9 cellular contexts compared by ENCODE assay signal in the genomic region with DNA sequence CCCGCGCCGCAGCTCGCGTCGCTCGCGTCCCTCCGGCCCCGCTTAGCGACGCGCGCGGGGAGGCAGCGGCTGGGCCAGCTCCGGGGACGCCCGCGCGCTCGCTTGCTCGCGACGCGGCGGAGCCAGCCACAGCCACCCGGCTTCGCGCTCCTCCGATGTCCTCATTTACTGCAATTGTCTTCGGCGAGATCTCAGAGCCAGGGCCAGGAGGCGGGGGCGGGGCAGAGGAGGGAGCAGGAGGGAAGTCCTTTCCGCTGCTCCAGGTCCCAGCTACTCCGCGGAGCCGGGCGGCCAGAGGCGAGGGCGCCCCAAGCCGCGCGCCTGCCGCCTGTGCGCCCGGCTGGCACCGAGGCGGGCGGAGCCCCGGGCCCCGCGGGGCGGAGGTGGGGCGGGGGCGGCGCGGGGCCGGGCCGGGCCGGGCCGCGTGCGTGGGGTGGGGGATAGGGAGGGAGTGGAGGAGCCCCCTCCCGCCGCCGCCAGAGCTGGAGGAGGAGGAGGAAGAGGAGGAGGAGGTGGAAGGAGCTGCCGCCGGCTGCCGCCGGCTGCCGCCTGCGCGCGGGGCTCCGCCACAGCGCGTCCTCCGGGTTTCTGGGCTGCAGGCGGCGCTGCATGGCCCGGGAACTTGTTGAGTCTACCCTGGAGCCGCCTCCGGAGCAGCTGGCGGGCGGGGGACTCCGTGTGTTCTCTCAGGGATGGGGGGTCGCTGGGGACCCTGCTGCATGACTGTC. TPM values are rescaled to one million over a fixed set of nuclear protein-coding genes. Genes with fewer than 3 reads are reported as not detected.
DNase-seq lines count a peak whose midpoint lies in the region; ATAC-seq and TF ChIP-seq lines count a peak whose summit lies in the region.
"Had no signal": no experiment of that assay in that cellular context is flagged by ENCODE, and none has a peak within 500 bp of the region (broad histone marks: within the 10 kb centered on the region; RNA-seq: fewer than 3 reads in every experiment).

A gene with protein sequence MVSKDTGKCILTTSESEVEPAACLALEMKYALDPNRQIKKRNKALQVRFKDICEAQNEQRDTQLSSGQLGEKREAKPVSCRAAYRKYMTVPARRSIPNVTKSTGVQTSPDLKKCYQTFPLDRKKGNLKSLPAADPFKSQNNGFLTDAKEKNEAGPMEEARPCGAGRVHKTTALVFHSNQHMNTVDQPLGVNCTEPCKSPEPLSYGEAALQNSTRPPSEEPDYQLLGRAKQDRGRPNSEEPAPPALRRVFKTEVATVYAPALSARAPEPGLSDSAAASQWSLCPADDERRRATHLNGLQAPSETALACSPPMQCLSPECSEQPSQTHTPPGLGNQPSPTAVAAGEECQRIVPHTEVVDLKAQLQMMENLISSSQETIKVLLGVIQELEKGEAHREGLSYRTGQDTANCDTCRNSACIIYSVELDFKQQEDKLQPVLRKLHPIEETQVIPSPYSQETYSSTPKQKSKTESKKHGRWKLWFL (minus strand): TSS at position 365 of the 728 bp plus-strand sequence. CDS start 20,196 bp downstream, outside the sequence.

- CTCF ChIA-PET in Calu3 (lab: Charles Lee), result no interaction called here
- CTCF ChIA-PET in PC-3 (lab: Charles Lee), result interaction anchor here (0.6 kb wide), 1 partner anchor 562 kb away, joined by 7 read pairs; no protein-coding TSS in a partner anchor

- no peaks in the 10 kb centered on the region for H3K79me2 ChIP-seq in PC-3 (ENCODE audit: low read length)

- no peaks in the 10 kb centered on the region for H3K4me1 ChIP-seq in PC-3 (ENCODE audit: insufficient read depth, low read length)
- no peaks in the 10 kb centered on the region for H3K4me1 ChIP-seq in foreskin keratinocyte
- H3K4me1 ChIP-seq in ovary (ENCODE audit: insufficient read depth), result peaks cover 11% of the 10 kb centered on the region
- H3K4me1 ChIP-seq in effector memory CD4-positive, alpha-beta T cell (ENCODE audit: control insufficient read depth, insufficient read depth, low read length, poor library complexity, severe bottlenecking), result no peaks in the 10 kb centered on the region

- no peaks in the 10 kb centered on the region for H3K9me2 ChIP-seq in PC-3 (replicated peaks; ENCODE audit: low read length)

- H3K4me3 ChIP-seq in PC-3 (ENCODE audit: low read length) (peak within 1 kb of the TSS; percentile 62), ovary (peak within 1 kb of the TSS; percentile 41)
- H3K4me3 ChIP-seq in effector memory CD4-positive, alpha-beta T cell (ENCODE audit: insufficient read depth, low read depth, low read length, poor library complexity, severe bottlenecking), result no peak within 1 kb of the TSS

- ATAC-seq in PC-3 (peak; percentile 66), foreskin keratinocyte (peak; percentile 71)

- no peaks in the 10 kb centered on the region for H3F3A ChIP-seq in PC-3 (ENCODE audit: low read length, unreplicated experiment)

- BruUV-seq in Calu3 (replicated peaks; lab: Mats Ljungman, UMichigan) (no TSS peak), PC-3 (replicated peaks; lab: Mats Ljungman, UMichigan) (no TSS peak)

- H3K36me3 ChIP-seq in PC-3 (ENCODE audit: low read depth, low read length) (no peaks in the 10 kb centered on the region), ovary (no peaks in the 10 kb centered on the region)
- no peaks in the 10 kb centered on the region for H3K36me3 ChIP-seq in effector memory CD4-positive, alpha-beta T cell (ENCODE audit: control insufficient read depth, insufficient read depth, low read length)

- intact Hi-C loops in Calu3 (cut with micrococcal nuclease; ENCODE audit: unreplicated experiment) (no loop called here), PC-3 (cut with micrococcal nuclease) (no loop called here), ovary (cut with DNase I) (no loop called here)

- no peak for TF ChIP-seq EP300 in ovary (IDR thresholded peaks at IDR 0.05)

- H3K9ac ChIP-seq in PC-3 (ENCODE audit: low read length), result no peak within 1 kb of the TSS

- WGBS in ovary, 3 donors, result 0 to 1% (median 1%) methylated on average over 30 to 89 of the region's 89 CpGs

- H3K27me3 ChIP-seq in PC-3 (ENCODE audit: low read length) (no peaks in the 10 kb centered on the region), foreskin keratinocyte (peaks cover 24% of the 10 kb centered on the region), ovary (no peaks in the 10 kb centered on the region)
- peaks cover 10% of the 10 kb centered on the region for H3K27me3 ChIP-seq in effector memory CD4-positive, alpha-beta T cell (replicated peaks; ENCODE audit: control insufficient read depth, insufficient read depth, low read length, poor library complexity, severe bottlenecking)

- H3K27me3 Mint-ChIP-seq in Calu3 (ENCODE audit: unreplicated experiment), result no peaks in the 10 kb centered on the region

- H2AFZ ChIP-seq in PC-3 (ENCODE audit: low read length), result no peak within 1 kb of the TSS

- TF ChIP-seq CTCF in Calu3 (IDR thresholded peaks at IDR 0.05; ENCODE audit: unreplicated experiment), result no peak
- no peak for TF ChIP-seq CTCF in PC-3 (conservative IDR thresholded peaks at IDR 0.05; ENCODE audit: low read depth, low read length)
- TF ChIP-seq CTCF in foreskin keratinocyte (conservative IDR thresholded peaks at IDR 0.05), result peak; percentile 54
- TF ChIP-seq CTCF in ovary (IDR thresholded peaks at IDR 0.05), result no peak

- no peak within 1 kb of the TSS for H3K27ac Mint-ChIP-seq in Calu3 (ENCODE audit: unreplicated experiment)
- H3K27ac Mint-ChIP-seq: dendritic cell treated with granulocyte-macrophage colony-stimulating factor and Interleukin-4, amounts not matched to agents 40 ng/mL and 50 ng/mL, for 4 days had no signal

- DNase-seq in Calu3 (peak; percentile 23), PC-3 (peak; percentile 7), foreskin keratinocyte (peak in 1 of 2 donors; percentile 18), ovary (peak; percentile 19 to 49 (median 41)), Kasumi-1 (lab: John Stamatoyannopoulos, UW) (no peak), T-helper 9 cell (no peak)
- no peak for DNase-seq in effector memory CD4-positive, alpha-beta T cell
- no peak for DNase-seq in stimulated activated CD4-positive, alpha-beta T cell treated with anti-CD3 and anti-CD28 coated beads, Interleukin-4, amount 100 ng/mL, for 4 hours

- H3K27ac ChIP-seq in PC-3 (ENCODE audit: low read length) (no peak within 1 kb of the TSS), foreskin keratinocyte (no peak within 1 kb of the TSS), ovary (no peak within 1 kb of the TSS)
- H3K27ac ChIP-seq in effector memory CD4-positive, alpha-beta T cell (ENCODE audit: insufficient read depth, low read length, poor library complexity, severe bottlenecking), result no peak within 1 kb of the TSS

- H3K4me3 Mint-ChIP-seq in Calu3 (ENCODE audit: low read depth, unreplicated experiment), result peak within 1 kb of the TSS; percentile 56
- H3K4me3 Mint-ChIP-seq: dendritic cell treated with granulocyte-macrophage colony-stimulating factor and Interleukin-4, amounts not matched to agents 40 ng/mL and 50 ng/mL, for 4 days had no signal

- H3K4me1 Mint-ChIP-seq in Calu3 (ENCODE audit: low read depth, unreplicated experiment), result no peaks in the 10 kb centered on the region

- TF ChIP-seq POLR2A in ovary (IDR thresholded peaks at IDR 0.05), result no peak

- POLR2A ChIA-PET in PC-3 (lab: Charles Lee; ENCODE audit: unreplicated experiment), result no interaction called here

- peaks cover 5% of the 10 kb centered on the region for H3K36me3 Mint-ChIP-seq in Calu3 (ENCODE audit: insufficient read depth, unreplicated experiment)

- peak within 1 kb of the TSS; percentile 81 for H3K4me2 ChIP-seq in PC-3 (ENCODE audit: low read length)

- H3K9me3 ChIP-seq in PC-3 (ENCODE audit: low read length), result no peaks in the 10 kb centered on the region
- no peaks in the 10 kb centered on the region for H3K9me3 ChIP-seq in ovary
- no peaks in the 10 kb centered on the region for H3K9me3 ChIP-seq in effector memory CD4-positive, alpha-beta T cell (ENCODE audit: control insufficient read depth, low read length)

- no peaks in the 10 kb centered on the region for H4K20me1 ChIP-seq in PC-3 (ENCODE audit: low read length)

- H3K9me3 Mint-ChIP-seq in Calu3 (ENCODE audit: low read depth, unreplicated experiment), result no peaks in the 10 kb centered on the region
- H3K9me3 Mint-ChIP-seq: dendritic cell treated with granulocyte-macrophage colony-stimulating factor and Interleukin-4, amounts not matched to agents 40 ng/mL and 50 ng/mL, for 4 days had no signal

RNA-seq across cellular contexts. Expression of the gene that starts here (rescaled TPM):
- total RNA-seq in Calu3 (2022) (not detected in 2 replicates), PC-3 (2014; rRNA removed) (not detected in 2 replicates), foreskin keratinocyte (not detected in 2 replicates), ovary (1 to 10 TPM in 1 of 7 donors, under 1 TPM in 6; 0.12 to 1.7 (median 0.18) TPM)
- polyA plus RNA-seq in foreskin keratinocyte (not detected in 2 replicates), ovary (under 1 TPM; 0.27 to 0.30 TPM)

Comparison
In these comparisons a context has a peak if more than half of its experiments do, and no peak if none do; other contexts are left out.
1. Peak in DNase-seq in Calu3; RNA of the gene not detected or under 1 TPM.
2. Peak in DNase-seq, ATAC-seq, H3K4me3 ChIP-seq and H3K4me2 ChIP-seq in PC-3; RNA of the gene not detected or under 1 TPM.
3. Peak in ATAC-seq in foreskin keratinocyte; RNA of the gene not detected or under 1 TPM.
4. DNase-seq: peak in ovary (5 of 5); none in Kasumi-1 (0 of 2), effector memory CD4-positive, alpha-beta T cell (0 of 3), T-helper 9 cell (single experiment) and stimulated activated CD4-positive, alpha-beta T cell treated with anti-CD3 and anti-CD28 coated beads, Interleukin-4, amount 100 ng/mL, for 4 hours (0 of 2).